In genomic region chr2:24399434-24400206, GRCh38 we compare ENCODE assay signal across 1 cellular context.
TF ChIP-seq lines count a peak whose summit lies in the region.

No MANE protein-coding gene starts in this region.

TF ChIP-seq in HEK293, 187 proteins besides CTCF, POLR2A, EP300 and RAD21 (continued from another document):
- TF ChIP-seq ZBTB49 (tag by site-specific recombination; IDR thresholded peaks at IDR 0.05; ENCODE audit: low read depth) (no peak), ZNF423 (tag by site-specific recombination; IDR thresholded peaks at IDR 0.05) (no peak), ZNF214 (tag by site-specific recombination; IDR thresholded peaks at IDR 0.05; ENCODE audit: borderline replicate concordance) (no peak)
